Comparison of ENCODE assay signal across 14 cellular contexts in the genomic region with DNA sequence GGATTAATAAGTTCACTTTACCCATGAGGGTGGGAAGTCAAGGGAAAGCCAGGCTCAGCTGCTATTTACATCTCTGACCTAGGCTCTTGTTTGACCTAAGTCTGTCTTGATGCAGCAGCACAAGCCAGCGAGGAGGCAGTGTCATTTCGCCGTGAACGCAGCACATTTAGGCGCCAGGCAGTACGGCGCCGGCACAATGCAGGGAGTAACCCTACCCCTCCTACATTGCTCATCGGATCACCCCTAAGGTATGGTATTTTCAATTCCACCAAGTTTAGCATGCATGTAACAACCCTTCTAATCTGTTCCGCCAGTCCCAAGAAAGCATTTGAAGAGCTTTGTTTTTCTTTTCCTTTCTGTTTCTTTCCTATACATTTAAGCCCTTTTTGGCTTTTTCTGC.
DNase-seq lines count a peak whose midpoint lies in the region; ATAC-seq and TF ChIP-seq lines count a peak whose summit lies in the region.
"Had no signal": no experiment of that assay in that cellular context is flagged by ENCODE, and none has a peak within 500 bp of the region (broad histone marks: within the 10 kb centered on the region; RNA-seq: fewer than 3 reads in every experiment).

No MANE protein-coding gene starts in this region.

- intact Hi-C loops in Right ventricle myocardium superior (cut with DNase I) = no loop called here

- H3K36me3 ChIP-seq in right atrium auricular region = no peaks in the 10 kb centered on the region
- H3K36me3 ChIP-seq: breast epithelium had no signal

- H3K27ac Mint-ChIP-seq in stimulated activated naive B cell treated with anti-CD40 and anti-IgM and Interleukin-4, amounts not matched to agents 10 μg/mL and 1 μg/mL and 100 μg/mL, for 72 hours = peak overlapping the region; percentile 10
- H3K27ac Mint-ChIP-seq in chondrocyte (ENCODE audit: unreplicated experiment) = no peak overlapping the region
- H3K27ac Mint-ChIP-seq: memory B cell had no signal

- no peak overlapping the region for H3K4me3 ChIP-seq in right atrium auricular region
- H3K4me3 ChIP-seq: breast epithelium had no signal

- H3K4me3 Mint-ChIP-seq in stimulated activated naive B cell treated with anti-CD40 and anti-IgM and Interleukin-4, amounts not matched to agents 10 μg/mL and 1 μg/mL and 100 μg/mL, for 72 hours = peak overlapping the region; percentile 23 to 30
- H3K4me3 Mint-ChIP-seq in chondrocyte (ENCODE audit: unreplicated experiment) = no peak overlapping the region
- H3K4me3 Mint-ChIP-seq: memory B cell had no signal

- no peaks in the 10 kb centered on the region for H3K27me3 Mint-ChIP-seq in stimulated activated naive B cell treated with anti-CD40 and anti-IgM and Interleukin-4, amounts not matched to agents 10 μg/mL and 1 μg/mL and 100 μg/mL, for 72 hours
- no peaks in the 10 kb centered on the region for H3K27me3 Mint-ChIP-seq in chondrocyte (ENCODE audit: low read depth)
- H3K27me3 Mint-ChIP-seq: memory B cell had no signal

- no peak overlapping the region for H3K27ac ChIP-seq in right atrium auricular region
- H3K27ac ChIP-seq: breast epithelium, epithelial cell of prostate had no signal

- H3K9me3 Mint-ChIP-seq in stimulated activated naive B cell treated with anti-CD40 and anti-IgM and Interleukin-4, amounts not matched to agents 10 μg/mL and 1 μg/mL and 100 μg/mL, for 72 hours = no peaks in the 10 kb centered on the region
- no peaks in the 10 kb centered on the region for H3K9me3 Mint-ChIP-seq in chondrocyte (ENCODE audit: low read depth)
- H3K9me3 Mint-ChIP-seq: memory B cell had no signal

- H3K4me1 ChIP-seq in right atrium auricular region = peaks cover 0 to 11% of the 10 kb centered on the region in 2 donors
- H3K4me1 ChIP-seq: breast epithelium had no signal

- DNase-seq in Right ventricle myocardium superior = no peak
- DNase-seq in right atrium auricular region (ENCODE audit: low spot score) = no peak
- DNase-seq in T-helper 9 cell = peak; percentile 19
- peak; percentile 19 for DNase-seq in central memory CD4-positive, alpha-beta T cell
- DNase-seq in stimulated activated naive B cell treated with anti-CD40 and anti-IgM and Interleukin-4, amounts not matched to agents 10 μg/mL and 1 μg/mL and 100 μg/mL, for 72 hours = no peak
- DNase-seq in chondrocyte (ENCODE audit: low spot score) = no peak
- no peak for DNase-seq in MV-4-11 (lab: John Stamatoyannopoulos, UW)
- DNase-seq in NCI-H1048 (lab: John Stamatoyannopoulos, UW) = no peak
- DNase-seq: DMS79, hypothalamus, posterior cingulate gyrus had no signal

- H3K27me3 ChIP-seq in right atrium auricular region = no peaks in the 10 kb centered on the region
- H3K27me3 ChIP-seq: breast epithelium had no signal

- H3K36me3 Mint-ChIP-seq in stimulated activated naive B cell treated with anti-CD40 and anti-IgM and Interleukin-4, amounts not matched to agents 10 μg/mL and 1 μg/mL and 100 μg/mL, for 72 hours = peaks cover 0 to 8% of the 10 kb centered on the region in 2 donors
- H3K36me3 Mint-ChIP-seq in chondrocyte (ENCODE audit: low read depth) = peaks cover 4% of the 10 kb centered on the region

- peaks cover 0 to 3% of the 10 kb centered on the region in 2 donors for H3K4me1 Mint-ChIP-seq in stimulated activated naive B cell treated with anti-CD40 and anti-IgM and Interleukin-4, amounts not matched to agents 10 μg/mL and 1 μg/mL and 100 μg/mL, for 72 hours
- H3K4me1 Mint-ChIP-seq in chondrocyte (ENCODE audit: low read depth) = peaks cover 5% of the 10 kb centered on the region

- TF ChIP-seq CTCF in right atrium auricular region (IDR thresholded peaks at IDR 0.05) (no peak), chondrocyte (IDR thresholded peaks at IDR 0.05) (no peak)

- H3K9me3 ChIP-seq in right atrium auricular region = no peaks in the 10 kb centered on the region
- H3K9me3 ChIP-seq: breast epithelium had no signal

- peak; percentile 67 for ATAC-seq in Right ventricle myocardium superior (ENCODE audit: poor library complexity)
- no peak for ATAC-seq in stimulated activated naive B cell treated with anti-CD40 and anti-IgM and Interleukin-4, amounts not matched to agents 10 μg/mL and 1 μg/mL and 100 μg/mL, for 72 hours (replicated peaks)

Comparison
In these comparisons a context has a peak if more than half of its experiments do, and no peak if none do; other contexts are left out.
1. DNase-seq: peak in T-helper 9 cell (single experiment) and central memory CD4-positive, alpha-beta T cell (single experiment); none in Right ventricle myocardium superior (single experiment), right atrium auricular region (single experiment), stimulated activated naive B cell treated with anti-CD40 and anti-IgM and Interleukin-4, amounts not matched to agents 10 μg/mL and 1 μg/mL and 100 μg/mL, for 72 hours (single experiment), chondrocyte (single experiment), MV-4-11 (single experiment) and NCI-H1048 (single experiment).